8 cellular contexts compared by ENCODE assay signal in genomic region chr17:56592487-56593072, GRCh38. TPM values are rescaled to one million over a fixed set of nuclear protein-coding genes. Genes with fewer than 3 reads are reported as not detected.
DNase-seq lines count a peak whose midpoint lies in the region; ATAC-seq and TF ChIP-seq lines count a peak whose summit lies in the region.

No MANE protein-coding gene starts in this region.

- peak; percentile 90 for DNase-seq in AG08396 (ENCODE audit: low spot score)
- DNase-seq in HPDE6-E6E7 (ENCODE audit: extremely low spot score): peak; percentile 40
- no peak for DNase-seq in Panc1 (ENCODE audit: low read depth, low spot score)
- peak; percentile 88 for DNase-seq in activated effector memory CD4-positive, alpha-beta T cell treated with anti-CD3 and anti-CD28 coated beads, Interleukin-2, amount 50 U/mL, for 16 hours
- DNase-seq in thyroid gland: peak; percentile 61

- H3K27me3 ChIP-seq in Panc1 (ENCODE audit: control insufficient read depth, insufficient read depth, low read length) (peaks cover 5% of the 10 kb centered on the region), gastroesophageal sphincter (peaks cover 71% of the 10 kb centered on the region), neutrophil (peaks cover 94% of the 10 kb centered on the region), thyroid gland (no peaks in the 10 kb centered on the region)

- CTCF ChIA-PET in Panc1 (lab: Charles Lee): interaction anchor here (0.5 to 4.2 kb wide), 7 partner anchors 82 to 229 kb away, joined by 3 to 34 read pairs (median 3); no protein-coding TSS in a partner anchor

- in situ Hi-C loops in Panc1 (cut with HindIII; ENCODE audit: low pct_unique_long_range_greater_than_20kb, low sequenced_read_pairs): no loop called here

- 0% methylated on average over 2 to 11 of the region's 43 CpGs for WGBS in gastroesophageal sphincter (ENCODE audit: low coverage in 1 of 2), 2 donors
- WGBS in thyroid gland, 2 donors: 0% methylated on average over 27 to 34 of the region's 43 CpGs

- H3K27ac ChIP-seq in Panc1 (ENCODE audit: low read length): no peak overlapping the region
- H3K27ac ChIP-seq in gastroesophageal sphincter: peak overlapping the region in 1 of 4 donors; percentile 77
- no peak overlapping the region for H3K27ac ChIP-seq in neutrophil
- no peak overlapping the region for H3K27ac ChIP-seq in thyroid gland

- TF ChIP-seq CTCF in Panc1 (IDR thresholded peaks at IDR 0.05) (peak; percentile 99), gastroesophageal sphincter (IDR thresholded peaks at IDR 0.05) (peak; percentile 95 to 98 (median 96)), neutrophil (IDR thresholded peaks at IDR 0.05) (peak; percentile 68), thyroid gland (IDR thresholded peaks at IDR 0.05) (peak; percentile 29 to 100 (median 95))

- TF ChIP-seq POLR2A in gastroesophageal sphincter (IDR thresholded peaks at IDR 0.05) (no peak), thyroid gland (IDR thresholded peaks at IDR 0.05) (no peak)

- no peak for TF ChIP-seq EP300 in gastroesophageal sphincter (IDR thresholded peaks at IDR 0.05)

- intact Hi-C loops in Panc1 (cut with micrococcal nuclease; ENCODE audit: unreplicated experiment) (loop anchor here (1.0 to 5.0 kb wide), 3 partner anchors 62 to 190 kb away; no protein-coding TSS in a partner anchor), thyroid gland (cut with DNase I) (loop anchor here (2.0 to 5.0 kb wide), 2 partner anchors 50 to 120 kb away; no protein-coding TSS in a partner anchor)

- H3K9me3 ChIP-seq in Panc1 (ENCODE audit: control insufficient read depth, insufficient read depth, low read depth, low read length): no peaks in the 10 kb centered on the region
- H3K9me3 ChIP-seq in gastroesophageal sphincter: no peaks in the 10 kb centered on the region
- no peaks in the 10 kb centered on the region for H3K9me3 ChIP-seq in neutrophil
- no peaks in the 10 kb centered on the region for H3K9me3 ChIP-seq in thyroid gland

- POLR2A ChIA-PET in Panc1 (lab: Charles Lee): no interaction called here

- no TSS peak for BruUV-seq in Panc1 (replicated peaks; lab: Mats Ljungman, UMichigan)

- ATAC-seq in GM18907 (IDR thresholded peaks at IDR 0.05; ENCODE audit: unreplicated experiment) (peak; percentile 62), Panc1 (peak; percentile 70), gastroesophageal sphincter (peak; percentile 61)

- H3K4me3 ChIP-seq in Panc1 (ENCODE audit: low read depth in 2 of 2, low read length in 2 of 2) (peak overlapping the region; percentile 61 to 87), gastroesophageal sphincter (peak overlapping the region; percentile 31 to 62), neutrophil (ENCODE audit: low read depth in 1 of 2, low read length in 1 of 2) (peak overlapping the region; percentile 20 to 44), thyroid gland (replicated peaks in 1 of 3) (peak overlapping the region; percentile 6 to 38 (median 10))

- H3K4me1 ChIP-seq in Panc1 (ENCODE audit: control insufficient read depth, insufficient read depth, low read length) (peaks cover 13% of the 10 kb centered on the region), gastroesophageal sphincter (peaks cover 0 to 54% (median 35%) of the 10 kb centered on the region in 3 donors), neutrophil (ENCODE audit: control insufficient read depth in 1 of 2, insufficient read depth in 1 of 2, low read depth in 1 of 2, low read length in 1 of 2) (peaks cover 26 to 44% of the 10 kb centered on the region in 2 experiments), thyroid gland (peaks cover 38 to 39% of the 10 kb centered on the region in 2 donors)

- H3K36me3 ChIP-seq in Panc1 (ENCODE audit: control insufficient read depth, insufficient read depth, low read length) (no peaks in the 10 kb centered on the region), gastroesophageal sphincter (no peaks in the 10 kb centered on the region), neutrophil (no peaks in the 10 kb centered on the region), thyroid gland (no peaks in the 10 kb centered on the region)

RNA-seq across cellular contexts. Expression of gene NOG, which starts 0.9 kb away (rescaled TPM):
- total RNA-seq in Panc1 (2021; ENCODE audit: unreplicated experiment) (9.2 TPM), gastroesophageal sphincter (1 to 10 TPM in 3 of 4 donors, not detected in 1; 2.7 to 8.4 (median 3.2) TPM), thyroid gland (1 to 10 TPM in 2 of 4 donors, under 1 TPM in 1, not detected in 1; 0.81 to 1.4 (median 1.1) TPM)
- 6.8 TPM for polyA plus RNA-seq in Panc1 (2012; ENCODE audit: insufficient read length)

Comparison
In these comparisons a context has a peak if more than half of its experiments do, and no peak if none do; other contexts are left out.
1. H3K4me3 ChIP-seq: peak in every context shown above with its lines; median percentile 74 in Panc1; 46 in gastroesophageal sphincter; 32 in neutrophil; 10 in thyroid gland.